Comparison of ENCODE assay signal across 8 cellular contexts in the genomic region with DNA sequence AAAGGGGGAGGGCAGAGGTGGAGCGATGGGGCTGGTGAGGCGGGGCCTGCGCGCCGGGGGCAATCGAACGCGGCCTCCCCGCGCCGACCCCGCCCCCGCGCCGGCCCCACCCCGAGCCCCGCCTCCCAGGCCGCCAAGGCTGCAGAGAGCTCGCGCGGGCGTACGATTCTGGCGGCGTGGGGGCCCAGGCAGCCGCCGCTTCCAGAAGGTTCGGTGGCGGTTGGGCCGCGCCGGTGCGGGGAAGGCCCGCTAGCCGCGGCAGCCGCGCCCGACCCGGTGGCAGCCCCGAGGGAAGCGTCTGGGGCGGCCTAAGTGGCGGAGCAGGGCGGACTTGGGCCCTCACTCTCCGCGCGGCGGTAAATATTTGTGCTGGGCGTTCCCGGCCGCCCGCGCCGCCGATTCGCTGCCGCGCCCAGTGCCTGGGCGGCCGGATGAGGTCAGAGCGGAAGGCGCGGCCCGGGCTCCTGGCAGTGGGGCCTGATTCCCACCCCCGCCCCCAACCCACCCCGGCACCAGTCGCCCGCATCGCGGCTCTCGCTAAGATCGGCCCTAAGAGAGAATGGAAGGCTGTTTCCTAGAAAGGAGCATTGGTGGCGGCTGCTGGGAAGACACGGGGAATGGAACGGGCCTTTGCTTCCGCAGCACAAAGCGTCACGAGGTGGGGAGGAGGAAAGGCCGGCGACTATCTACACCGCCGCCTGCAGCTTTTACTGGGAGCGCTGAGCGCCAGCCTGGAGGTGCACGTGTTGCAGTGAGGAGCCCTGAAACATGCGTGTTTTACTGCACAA. TPM values are rescaled to one million over a fixed set of nuclear protein-coding genes. Genes with fewer than 3 reads are reported as not detected.
DNase-seq lines count a peak whose midpoint lies in the region; ATAC-seq and TF ChIP-seq lines count a peak whose summit lies in the region.

A gene with protein sequence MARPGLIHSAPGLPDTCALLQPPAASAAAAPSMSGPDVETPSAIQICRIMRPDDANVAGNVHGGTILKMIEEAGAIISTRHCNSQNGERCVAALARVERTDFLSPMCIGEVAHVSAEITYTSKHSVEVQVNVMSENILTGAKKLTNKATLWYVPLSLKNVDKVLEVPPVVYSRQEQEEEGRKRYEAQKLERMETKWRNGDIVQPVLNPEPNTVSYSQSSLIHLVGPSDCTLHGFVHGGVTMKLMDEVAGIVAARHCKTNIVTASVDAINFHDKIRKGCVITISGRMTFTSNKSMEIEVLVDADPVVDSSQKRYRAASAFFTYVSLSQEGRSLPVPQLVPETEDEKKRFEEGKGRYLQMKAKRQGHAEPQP (minus strand): TSS at position 368 of the 788 bp plus-strand sequence. CDS start 368 bp downstream, outside the sequence.

- no peaks in the 10 kb centered on the region for H3K9me3 ChIP-seq in KOPT-K1 (ENCODE audit: insufficient read depth, low read length, poor library complexity, severe bottlenecking)

- H3K4me3 Mint-ChIP-seq in activated T-helper 2 cell treated with anti-CD3 and anti-CD28 coated beads, Interferon-gamma antibody, Interleukin-2, Interleukin-4, amounts not matched to agents 10 μg/mL and 5 μg/mL and 100 μg/mL, durations not matched to agents 14 hours and 24 hours and 36 hours (ENCODE audit: low read depth): peak within 1 kb of the TSS; percentile 84
- peak within 1 kb of the TSS; percentile 83 for H3K4me3 Mint-ChIP-seq in nephron progenitor cell
- H3K4me3 Mint-ChIP-seq in stimulated activated naive CD8-positive, alpha-beta T cell treated with anti-CD3 and anti-CD28 coated beads, Interleukin-15, amount 100 ng/mL, for 72 hours: peak within 1 kb of the TSS; percentile 88 to 95

- peak within 1 kb of the TSS; percentile 91 for H3K27ac Mint-ChIP-seq in activated T-helper 2 cell treated with anti-CD3 and anti-CD28 coated beads, Interferon-gamma antibody, Interleukin-2, Interleukin-4, amounts not matched to agents 10 μg/mL and 5 μg/mL and 100 μg/mL, durations not matched to agents 14 hours and 24 hours and 36 hours
- peak within 1 kb of the TSS; percentile 89 for H3K27ac Mint-ChIP-seq in nephron progenitor cell
- peak within 1 kb of the TSS; percentile 95 for H3K27ac Mint-ChIP-seq in stimulated activated naive CD8-positive, alpha-beta T cell treated with anti-CD3 and anti-CD28 coated beads, Interleukin-15, amount 100 ng/mL, for 72 hours

- H3K27ac ChIP-seq in KOPT-K1 (ENCODE audit: low read depth, low read length, poor library complexity, severe bottlenecking): peak within 1 kb of the TSS; percentile 94

- DNase-seq in Daoy (ENCODE audit: low read depth) (peak; percentile 95), RPMI8226 (peak; percentile 96), fibroblast of pulmonary artery (ENCODE audit: low read depth) (peak; percentile 86), nephron progenitor cell (peak; percentile 90)
- DNase-seq in activated T-helper 2 cell treated with anti-CD3 and anti-CD28 coated beads, Interferon-gamma antibody, Interleukin-2, Interleukin-4, amounts not matched to agents 10 μg/mL and 5 μg/mL and 100 μg/mL, durations not matched to agents 14 hours and 24 hours and 36 hours (ENCODE audit: low spot score): peak; percentile 87
- peak; percentile 90 to 91 for DNase-seq in stimulated activated naive CD8-positive, alpha-beta T cell treated with anti-CD3 and anti-CD28 coated beads, Interleukin-15, amount 100 ng/mL, for 72 hours

- peak; percentile 71 for ATAC-seq in GM21786 (IDR thresholded peaks at IDR 0.05; ENCODE audit: unreplicated experiment)
- ATAC-seq in stimulated activated naive CD8-positive, alpha-beta T cell treated with anti-CD3 and anti-CD28 coated beads, Interleukin-15, amount 100 ng/mL, for 72 hours: peak; percentile 91

- peaks cover 7% of the 10 kb centered on the region; the same call in 1 of the 2 replicates for H3K36me3 ChIP-seq in KOPT-K1 (ENCODE audit: insufficient read depth, low read length)

- no peaks in the 10 kb centered on the region for H3K9me3 Mint-ChIP-seq in activated T-helper 2 cell treated with anti-CD3 and anti-CD28 coated beads, Interferon-gamma antibody, Interleukin-2, Interleukin-4, amounts not matched to agents 10 μg/mL and 5 μg/mL and 100 μg/mL, durations not matched to agents 14 hours and 24 hours and 36 hours
- H3K9me3 Mint-ChIP-seq in nephron progenitor cell: no peaks in the 10 kb centered on the region
- H3K9me3 Mint-ChIP-seq in stimulated activated naive CD8-positive, alpha-beta T cell treated with anti-CD3 and anti-CD28 coated beads, Interleukin-15, amount 100 ng/mL, for 72 hours: no peaks in the 10 kb centered on the region

- intact Hi-C loops in activated T-helper 2 cell treated with anti-CD3 and anti-CD28 coated beads, Interferon-gamma antibody, Interleukin-2, Interleukin-4, amounts not matched to agents 10 μg/mL and 5 μg/mL and 100 μg/mL, durations not matched to agents 14 hours and 24 hours and 36 hours (cut with micrococcal nuclease): loop anchor here (1.0 to 10.0 kb wide), 3 partner anchors 34 to 391 kb away; partner anchors contain the start of genes CAMTA1 and RPL22

- peaks cover 25% of the 10 kb centered on the region for H3K4me1 Mint-ChIP-seq in activated T-helper 2 cell treated with anti-CD3 and anti-CD28 coated beads, Interferon-gamma antibody, Interleukin-2, Interleukin-4, amounts not matched to agents 10 μg/mL and 5 μg/mL and 100 μg/mL, durations not matched to agents 14 hours and 24 hours and 36 hours (ENCODE audit: low read depth)
- peaks cover 28% of the 10 kb centered on the region for H3K4me1 Mint-ChIP-seq in nephron progenitor cell
- peaks cover 36% of the 10 kb centered on the region for H3K4me1 Mint-ChIP-seq in stimulated activated naive CD8-positive, alpha-beta T cell treated with anti-CD3 and anti-CD28 coated beads, Interleukin-15, amount 100 ng/mL, for 72 hours

- peaks cover 11% of the 10 kb centered on the region for H3K36me3 Mint-ChIP-seq in activated T-helper 2 cell treated with anti-CD3 and anti-CD28 coated beads, Interferon-gamma antibody, Interleukin-2, Interleukin-4, amounts not matched to agents 10 μg/mL and 5 μg/mL and 100 μg/mL, durations not matched to agents 14 hours and 24 hours and 36 hours (ENCODE audit: low read depth)
- H3K36me3 Mint-ChIP-seq in nephron progenitor cell (ENCODE audit: low read depth): peaks cover 6% of the 10 kb centered on the region

- peak within 1 kb of the TSS; percentile 64 for H3K4me3 ChIP-seq in fibroblast of pulmonary artery (replicated peaks; ENCODE audit: low read depth, low read length)

- TF ChIP-seq CTCF in fibroblast of pulmonary artery (IDR thresholded peaks at IDR 0.05; ENCODE audit: low read length, missing control alignments): peak; percentile 24
- no peak for TF ChIP-seq CTCF in nephron progenitor cell (IDR thresholded peaks at IDR 0.05)

- H3K27me3 Mint-ChIP-seq in activated T-helper 2 cell treated with anti-CD3 and anti-CD28 coated beads, Interferon-gamma antibody, Interleukin-2, Interleukin-4, amounts not matched to agents 10 μg/mL and 5 μg/mL and 100 μg/mL, durations not matched to agents 14 hours and 24 hours and 36 hours (ENCODE audit: low read depth): no peaks in the 10 kb centered on the region
- peaks cover 40% of the 10 kb centered on the region for H3K27me3 Mint-ChIP-seq in nephron progenitor cell (ENCODE audit: low read depth, poor library complexity)
- no peaks in the 10 kb centered on the region for H3K27me3 Mint-ChIP-seq in stimulated activated naive CD8-positive, alpha-beta T cell treated with anti-CD3 and anti-CD28 coated beads, Interleukin-15, amount 100 ng/mL, for 72 hours

RNA-seq across cellular contexts. Expression of the gene that starts here (rescaled TPM):
- 41.9 and 45.1 TPM in 2 replicates for total RNA-seq in Daoy (2014; rRNA removed; shearing (Covaris generic))
- total RNA-seq in activated T-helper 2 cell treated with anti-CD3 and anti-CD28 coated beads, Interferon-gamma antibody, Interleukin-2, Interleukin-4, amounts not matched to agents 10 μg/mL and 5 μg/mL and 100 μg/mL, durations not matched to agents 14 hours and 24 hours and 36 hours: 128 and 132 TPM in 2 replicates

Comparison
In these comparisons a context has a peak if more than half of its experiments do, and no peak if none do; other contexts are left out.
1. Peak in every context shown above with its lines: DNase-seq, ATAC-seq, H3K4me3 ChIP-seq and H3K27ac ChIP-seq.